ENCODE assay signal across 21 cellular contexts in the genomic region with DNA sequence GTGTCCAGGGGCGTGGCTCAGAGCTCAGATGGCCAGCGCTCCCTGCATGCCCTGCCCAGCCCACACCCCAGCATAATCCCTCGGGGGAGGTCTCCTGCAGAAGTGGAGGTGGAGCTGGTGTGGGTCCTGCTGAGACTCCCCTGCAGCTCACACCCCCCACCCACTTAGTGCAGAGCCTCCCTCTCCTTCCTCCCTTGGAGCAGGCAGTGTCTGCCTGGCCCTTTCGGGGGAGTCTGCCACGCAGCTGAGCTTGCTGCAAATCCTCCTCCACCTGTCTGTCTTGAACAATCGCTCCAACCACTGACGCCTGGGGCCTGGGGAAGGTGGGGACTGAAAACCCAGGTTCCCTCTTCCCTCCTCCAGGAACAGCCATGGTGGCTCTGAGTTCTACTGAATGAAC.
"Had no signal": no experiment of that assay in that cellular context is flagged by ENCODE, and none has a peak within 500 bp of the region (broad histone marks: within the 10 kb centered on the region; RNA-seq: fewer than 3 reads in every experiment).

No MANE protein-coding gene starts in this region.

- DNase-seq: effector memory CD8-positive, alpha-beta T cell; esophagus squamous epithelium; foreskin fibroblast; glutamatergic neuron; islet precursor cell; left ventricle myocardium superior; mesenchymal stem cell; naive B cell; nephron progenitor cell; ovary; right cardiac atrium; small intestine; stimulated activated CD4-positive, alpha-beta T cell treated with anti-CD3 and anti-CD28 coated beads, Interleukin-2, amount 100 ng/mL, for 48 hours; stimulated activated naive CD8-positive, alpha-beta T cell treated with anti-CD3 and anti-CD28 coated beads, Interleukin-15, Interleukin-2, amounts not matched to agents 100 U/mL and 50 U/mL, for 24 hours; thyroid gland had no signal

- H3K9me3 Mint-ChIP-seq: dendritic cell treated with granulocyte-macrophage colony-stimulating factor and Interleukin-4, amounts not matched to agents 40 ng/mL and 50 ng/mL, for 4 days; effector memory CD8-positive, alpha-beta T cell; type B pancreatic cell had no signal

- H3K27me3 ChIP-seq: ovary, thyroid gland, vagina had no signal

- ATAC-seq: effector memory CD8-positive, alpha-beta T cell; gastroesophageal sphincter; left ventricle myocardium superior; right cardiac atrium; stimulated activated naive CD8-positive, alpha-beta T cell treated with anti-CD3 and anti-CD28 coated beads, Interleukin-15, Interleukin-2, amounts not matched to agents 100 U/mL and 50 U/mL, for 24 hours had no signal

- H3K27ac ChIP-seq: esophagus squamous epithelium, gastroesophageal sphincter, ovary, suprapubic skin, thyroid gland, vagina had no signal

- H3K4me1 ChIP-seq: esophagus squamous epithelium, gastroesophageal sphincter, suprapubic skin, thyroid gland, vagina had no signal

- H3K9me3 ChIP-seq: esophagus squamous epithelium, ovary, suprapubic skin, thyroid gland, vagina had no signal

- H3K36me3 ChIP-seq: esophagus squamous epithelium, gastroesophageal sphincter, ovary, suprapubic skin, thyroid gland, vagina had no signal

- H3K27ac Mint-ChIP-seq: dendritic cell treated with granulocyte-macrophage colony-stimulating factor and Interleukin-4, amounts not matched to agents 40 ng/mL and 50 ng/mL, for 4 days; effector memory CD8-positive, alpha-beta T cell; naive B cell; type B pancreatic cell had no signal

- H3K4me3 ChIP-seq: esophagus squamous epithelium, gastroesophageal sphincter, lung, ovary, suprapubic skin, thyroid gland, vagina had no signal

- H3K36me3 Mint-ChIP-seq: naive B cell, type B pancreatic cell had no signal

- H3K4me3 Mint-ChIP-seq: dendritic cell treated with granulocyte-macrophage colony-stimulating factor and Interleukin-4, amounts not matched to agents 40 ng/mL and 50 ng/mL, for 4 days; effector memory CD8-positive, alpha-beta T cell; naive B cell; nephron progenitor cell; type B pancreatic cell had no signal

- H3K4me1 Mint-ChIP-seq: naive B cell had no signal
